11 cellular contexts compared by ENCODE assay signal in genomic region chr19:29672319-29672932, GRCh38. TPM values are rescaled to one million over a fixed set of nuclear protein-coding genes. Genes with fewer than 3 reads are reported as not detected.
A peak's percentile ranks its signal among the peaks of the same experiment; 100 is the strongest.
DNase-seq lines count a peak whose midpoint lies in the region; ATAC-seq and TF ChIP-seq lines count a peak whose summit lies in the region.
"Had no signal": no experiment of that assay in that cellular context is flagged by ENCODE, and none has a peak within 500 bp of the region (broad histone marks: within the 10 kb centered on the region; RNA-seq: fewer than 3 reads in every experiment).

No MANE protein-coding gene starts in this region.

- H3K18ac ChIP-seq in neuronal stem cell (ENCODE audit: low read length) = no peak overlapping the region

- H2BK12ac ChIP-seq in neuronal stem cell (ENCODE audit: low read length) = no peak overlapping the region

- H3K79me1 ChIP-seq in neuronal stem cell (ENCODE audit: low read depth, low read length) = no peaks in the 10 kb centered on the region

- CTCF ChIA-PET in HEK293 (lab: Yijun Ruan, JAX) = interaction anchor here (0.5 to 3.7 kb wide), 13 partner anchors 11 to 182 kb away, joined by 3 to 27 read pairs (median 6); partner anchors contain the start of gene POP4

- no peak overlapping the region for H3K4me3 ChIP-seq in BLaER1
- H3K4me3 ChIP-seq in HEK293 (ENCODE audit: low read depth, low read length) = no peak overlapping the region
- no peak overlapping the region for H3K4me3 ChIP-seq in neuronal stem cell (ENCODE audit: low read length in 2 of 2)
- H3K4me3 ChIP-seq: ovary had no signal

- no peak overlapping the region for H3K4ac ChIP-seq in neuronal stem cell (ENCODE audit: low read length)

- H2BK5ac ChIP-seq in neuronal stem cell (ENCODE audit: low read length) = peak overlapping the region; percentile 78

- H2BK15ac ChIP-seq in neuronal stem cell (ENCODE audit: low read length) = peak overlapping the region; percentile 27

- no CpG with 5 or more reads among the region's 8 CpGs for WGBS in neuronal stem cell (ENCODE audit: extremely low coverage in 2 of 2, insufficient read length in 2 of 2, insufficient replicate concordance in 1 of 2), 2 donors

- H4K8ac ChIP-seq in neuronal stem cell (ENCODE audit: low read depth, low read length) = no peak overlapping the region

- no peak overlapping the region for H2AFZ ChIP-seq in neuronal stem cell (ENCODE audit: low read length)

- no peak overlapping the region for H2BK120ac ChIP-seq in neuronal stem cell (ENCODE audit: low read depth, low read length)

- no peak overlapping the region for H3K23ac ChIP-seq in neuronal stem cell (ENCODE audit: low read depth, low read length, poor library complexity)

- peaks cover 26% of the 10 kb centered on the region for H4K20me1 ChIP-seq in BLaER1

- H3K9ac ChIP-seq in BLaER1 (no peak overlapping the region), neuronal stem cell (ENCODE audit: low read depth, low read length, poor library complexity) (no peak overlapping the region)

- ATAC-seq in GM21360 (IDR thresholded peaks at IDR 0.05; ENCODE audit: unreplicated experiment) = no peak
- no peak for ATAC-seq in HG03097 (IDR thresholded peaks at IDR 0.05; ENCODE audit: low FRiP score, unreplicated experiment)

- TF ChIP-seq CTCF in HEK293 (tag by site-specific recombination; IDR thresholded peaks at IDR 0.05) = no peak

- H3K27ac ChIP-seq in BLaER1 (peak overlapping the region; percentile 54; the same call in 1 of the 2 replicates), HEK293 (ENCODE audit: extremely low read depth, low read depth, low read length) (peak overlapping the region; percentile 32), angular gyrus (ENCODE audit: low read depth, low read length) (peak overlapping the region; percentile 24), neuronal stem cell (replicated peaks; ENCODE audit: low read length) (no peak overlapping the region)
- H3K27ac ChIP-seq: ovary had no signal

- DNase-seq in neuronal stem cell (ENCODE audit: low spot score) = no peak
- no peak for DNase-seq in cerebellum (ENCODE audit: low spot score)
- no peak for DNase-seq in DMS79 treated with DMSO at 0.1 percent for 48 hours (lab: John Stamatoyannopoulos, UW)
- DNase-seq: islet precursor cell, NCI-H446 treated with DMSO at 0.1 percent for 48 hours had no signal

- POLR2A ChIA-PET in HEK293 (lab: Yijun Ruan, JAX) = interaction anchor here (0.5 to 2.2 kb wide), 9 partner anchors 10 to 66 kb away, joined by 3 to 35 read pairs (median 6); partner anchors contain the start of genes C19orf12 and POP4

- H3K9me3 ChIP-seq in BLaER1 (no peaks in the 10 kb centered on the region), HEK293 (ENCODE audit: control insufficient read depth, insufficient read depth, low read depth, low read length) (no peaks in the 10 kb centered on the region), neuronal stem cell (replicated peaks in 1 of 2; ENCODE audit: control insufficient read depth in 2 of 2, insufficient read depth in 1 of 2, low read depth in 1 of 2, low read length in 2 of 2) (no peaks in the 10 kb centered on the region)
- H3K9me3 ChIP-seq: ovary had no signal

- no peaks in the 10 kb centered on the region for H3K27me3 ChIP-seq in BLaER1
- no peaks in the 10 kb centered on the region for H3K27me3 ChIP-seq in neuronal stem cell (ENCODE audit: control insufficient read depth in 3 of 3, insufficient read depth in 3 of 3, low read depth in 1 of 3, low read length in 3 of 3)
- H3K27me3 ChIP-seq: ovary had no signal

- peak overlapping the region; percentile 86 for H3K4me2 ChIP-seq in BLaER1
- no peak overlapping the region for H3K4me2 ChIP-seq in neuronal stem cell (ENCODE audit: insufficient read depth, low read length, poor library complexity, severe bottlenecking)

- no peak overlapping the region for H3K14ac ChIP-seq in neuronal stem cell (ENCODE audit: low read length)

- no peak overlapping the region for H4K91ac ChIP-seq in neuronal stem cell (ENCODE audit: low read depth, low read length, poor library complexity)

- peaks cover 22% of the 10 kb centered on the region for H3K36me3 ChIP-seq in BLaER1
- H3K36me3 ChIP-seq in HEK293 (ENCODE audit: control insufficient read depth in 2 of 2, insufficient read depth in 1 of 2, low read length in 2 of 2) = peaks cover 8 to 32% of the 10 kb centered on the region in 2 experiments; a peak in 2 of 3 replicates
- peaks cover 2 to 8% of the 10 kb centered on the region in 2 donors for H3K36me3 ChIP-seq in neuronal stem cell (replicated peaks in 1 of 2; ENCODE audit: control insufficient read depth in 2 of 2, insufficient read depth in 2 of 2, low read length in 2 of 2)
- H3K36me3 ChIP-seq: ovary had no signal

- H2AK5ac ChIP-seq in neuronal stem cell (ENCODE audit: low read depth, low read length) = no peak overlapping the region

- H3K4me1 ChIP-seq in BLaER1 (peaks cover 76% of the 10 kb centered on the region), HEK293 (ENCODE audit: control insufficient read depth, insufficient read depth, low read length) (peaks cover 18% of the 10 kb centered on the region), neuronal stem cell (ENCODE audit: control insufficient read depth in 2 of 2, insufficient read depth in 1 of 2, low read depth in 1 of 2, low read length in 2 of 2) (peaks cover 2 to 4% of the 10 kb centered on the region in 2 donors)

TF ChIP-seq in HEK293, 187 proteins besides CTCF, POLR2A, EP300 and RAD21 (continues in another document):
- TF ChIP-seq ZNF433 (tag by site-specific recombination; IDR thresholded peaks at IDR 0.05; ENCODE audit: low read depth) (no peak), ZNF518A (tag by site-specific recombination; conservative IDR thresholded peaks at IDR 0.05; ENCODE audit: low read depth) (no peak), ZNF416 (tag by site-specific recombination; IDR thresholded peaks at IDR 0.05) (no peak), ZNF530 (tag by site-specific recombination; IDR thresholded peaks at IDR 0.05; ENCODE audit: low read depth) (no peak), REST (tag by site-specific recombination; IDR thresholded peaks at IDR 0.05) (no peak), ZNF157 (tag by site-specific recombination; IDR thresholded peaks at IDR 0.05) (no peak), YY2 (tag by site-specific recombination; IDR thresholded peaks at IDR 0.05) (no peak), ZNF785 (tag by site-specific recombination; IDR thresholded peaks at IDR 0.05) (no peak)

RNA-seq across cellular contexts. Expression of gene PLEKHF1, which starts 7.2 kb away (rescaled TPM):
- polyA plus RNA-seq in neuronal stem cell (2013, experiment 1 of 2) = 1.0 TPM
- polyA plus RNA-seq in neuronal stem cell (2013, experiment 2 of 2) = 0.96 TPM
- 1.5 TPM for total RNA-seq in cerebellum

RNA-seq across cellular contexts. Expression of gene C19orf12, which starts 42.6 kb away (rescaled TPM):
- 20.8 TPM for polyA plus RNA-seq in neuronal stem cell (2013, experiment 1 of 2)
- polyA plus RNA-seq in neuronal stem cell (2013, experiment 2 of 2) = 20.7 TPM
- total RNA-seq in cerebellum = 35.3 TPM
